8 cellular contexts compared by ENCODE assay signal in genomic region chr9:33161011-33161588, GRCh38. TPM values are rescaled to one million over a fixed set of nuclear protein-coding genes. Genes with fewer than 3 reads are reported as not detected.
DNase-seq lines count a peak whose midpoint lies in the region; ATAC-seq and TF ChIP-seq lines count a peak whose summit lies in the region.

No MANE protein-coding gene starts in this region.

- POLR2A ChIA-PET in activated CD4-positive, alpha-beta memory T cell treated with anti-CD3 and anti-CD28 coated beads, Interleukin-2, amount 10 ng/mL, durations not matched to agents 7 days and 5 days (lab: Charles Lee), result interaction anchor here (1.0 to 12.5 kb wide), 8 partner anchors 10 to 136 kb away, joined by 3 to 115 read pairs (median 9); partner anchors contain the start of genes BAG1, CHMP5, DNAJA1 and SMU1
- POLR2A ChIA-PET in GM10248 (lab: Yijun Ruan, JAX), result interaction anchor here (1.3 to 2.5 kb wide), 3 partner anchors 20 to 136 kb away, joined by 5 to 6 read pairs (median 5); partner anchors contain the start of gene DNAJA1

- no peaks in the 10 kb centered on the region for H3K9me2 ChIP-seq in Loucy (replicated peaks; ENCODE audit: low read depth, low read length)

- peaks cover 87% of the 10 kb centered on the region for H3K4me1 Mint-ChIP-seq in activated CD4-positive, alpha-beta memory T cell treated with anti-CD3 and anti-CD28 coated beads, Interleukin-2, amount 10 ng/mL, durations not matched to agents 7 days and 5 days

- no peaks in the 10 kb centered on the region for H3F3A ChIP-seq in Loucy (ENCODE audit: low read depth)

- H3K9me3 Mint-ChIP-seq in activated CD4-positive, alpha-beta memory T cell treated with anti-CD3 and anti-CD28 coated beads, Interleukin-2, amount 10 ng/mL, durations not matched to agents 7 days and 5 days, result no peaks in the 10 kb centered on the region

- DNase-seq in ELF-1 (ENCODE audit: low read depth, low spot score), result peak; percentile 92
- DNase-seq in activated CD4-positive, alpha-beta memory T cell treated with anti-CD3 and anti-CD28 coated beads, Interleukin-2, amount 10 ng/mL, durations not matched to agents 7 days and 5 days, result peak; percentile 72
- DNase-seq in esophagus muscularis mucosa (ENCODE audit: extremely low spot score), result no peak
- DNase-seq in non-pigmented ciliary epithelial cell (ENCODE audit: low read depth), result peak; percentile 95
- no peak for DNase-seq in GM10248 (ENCODE audit: extremely low spot score)

- H3K27me3 ChIP-seq in Loucy (ENCODE audit: insufficient read depth, low read length, poor library complexity, severe bottlenecking) (no peaks in the 10 kb centered on the region), esophagus muscularis mucosa (no peaks in the 10 kb centered on the region)

- no peaks in the 10 kb centered on the region for H3K36me3 ChIP-seq in Loucy (ENCODE audit: insufficient read depth, low read length)
- H3K36me3 ChIP-seq in esophagus muscularis mucosa, result no peaks in the 10 kb centered on the region

- TF ChIP-seq CTCF in Loucy (conservative IDR thresholded peaks at IDR 0.05; ENCODE audit: low read length), result no peak
- TF ChIP-seq CTCF in esophagus muscularis mucosa (IDR thresholded peaks at IDR 0.05), result no peak
- TF ChIP-seq CTCF in GM10248 (IDR thresholded peaks at IDR 0.05; ENCODE audit: control extremely low read depth, extremely low read depth, low read depth, missing control alignments), result no peak

- intact Hi-C loops in esophagus muscularis mucosa (cut with DNase I), result no loop called here

- no peak for TF ChIP-seq EP300 in esophagus muscularis mucosa (IDR thresholded peaks at IDR 0.05)

- H3K27ac ChIP-seq in esophagus muscularis mucosa (replicated peaks in 1 of 4), result peak overlapping the region; percentile 91 to 97 (median 94)

- H3K79me2 ChIP-seq in Loucy (ENCODE audit: insufficient read depth, low read length), result peaks cover 95% of the 10 kb centered on the region

- H3K4me2 ChIP-seq in Loucy (ENCODE audit: low read depth, low read length, poor library complexity, severe bottlenecking), result peak overlapping the region; percentile 99

- peaks cover 14% of the 10 kb centered on the region for H4K20me1 ChIP-seq in Loucy (ENCODE audit: insufficient read depth, low read length, poor library complexity, severe bottlenecking)

- no peaks in the 10 kb centered on the region for H3K9me3 ChIP-seq in Loucy (ENCODE audit: insufficient read depth, low read depth, low read length)
- H3K9me3 ChIP-seq in esophagus muscularis mucosa, result no peaks in the 10 kb centered on the region

- H3K27ac Mint-ChIP-seq in activated CD4-positive, alpha-beta memory T cell treated with anti-CD3 and anti-CD28 coated beads, Interleukin-2, amount 10 ng/mL, durations not matched to agents 7 days and 5 days, result peak overlapping the region; percentile 91

- H3K36me3 Mint-ChIP-seq in activated CD4-positive, alpha-beta memory T cell treated with anti-CD3 and anti-CD28 coated beads, Interleukin-2, amount 10 ng/mL, durations not matched to agents 7 days and 5 days (ENCODE audit: low read depth), result peaks cover 24% of the 10 kb centered on the region

- CTCF ChIA-PET in activated CD4-positive, alpha-beta memory T cell treated with anti-CD3 and anti-CD28 coated beads, Interleukin-2, amount 10 ng/mL, durations not matched to agents 7 days and 5 days (lab: Charles Lee), result interaction anchor here (0.6 to 2.5 kb wide), 7 partner anchors 10 to 290 kb away, joined by 3 to 7 read pairs (median 6); no protein-coding TSS in a partner anchor
- CTCF ChIA-PET in GM10248 (lab: Yijun Ruan, JAX), result interaction anchor here (0.8 to 7.5 kb wide), 10 partner anchors 10 to 79 kb away, joined by 3 to 52 read pairs (median 4); no protein-coding TSS in a partner anchor

- no peaks in the 10 kb centered on the region for H3K27me3 Mint-ChIP-seq in activated CD4-positive, alpha-beta memory T cell treated with anti-CD3 and anti-CD28 coated beads, Interleukin-2, amount 10 ng/mL, durations not matched to agents 7 days and 5 days

- H3K9ac ChIP-seq in Loucy (ENCODE audit: low read depth, low read length, poor library complexity, severe bottlenecking), result peak overlapping the region; percentile 29

- 43% methylated on average over 6 of the region's 6 CpGs for WGBS in esophagus muscularis mucosa

- peak; percentile 24 for TF ChIP-seq POLR2A in esophagus muscularis mucosa (IDR thresholded peaks at IDR 0.05; ENCODE audit: low read depth)

- H2AFZ ChIP-seq in Loucy (ENCODE audit: low read length), result no peak overlapping the region

- H3K4me1 ChIP-seq in Loucy (ENCODE audit: insufficient read depth, low read length, poor library complexity, severe bottlenecking) (peaks cover 93% of the 10 kb centered on the region), esophagus muscularis mucosa (peaks cover 85 to 100% (median 96%) of the 10 kb centered on the region in 4 donors)

- ATAC-seq in HG03025 (IDR thresholded peaks at IDR 0.05; ENCODE audit: low FRiP score, unreplicated experiment), result no peak
- ATAC-seq in HG02840 (IDR thresholded peaks at IDR 0.05; ENCODE audit: low FRiP score, unreplicated experiment), result no peak

- H3K4me3 ChIP-seq in Loucy (ENCODE audit: low read length, poor library complexity, severe bottlenecking) (peak overlapping the region; percentile 22), esophagus muscularis mucosa (peak overlapping the region in 2 of 4 donors; percentile 1 to 13)

- peak overlapping the region; percentile 65 for H3K4me3 Mint-ChIP-seq in activated CD4-positive, alpha-beta memory T cell treated with anti-CD3 and anti-CD28 coated beads, Interleukin-2, amount 10 ng/mL, durations not matched to agents 7 days and 5 days

RNA-seq across cellular contexts. Expression of gene B4GALT1, which starts 6.0 kb away (rescaled TPM):
- 10 to 100 TPM; 69.2 to 70.8 TPM for total RNA-seq in activated CD4-positive, alpha-beta memory T cell treated with anti-CD3 and anti-CD28 coated beads, Interleukin-2, amount 10 ng/mL, durations not matched to agents 7 days and 5 days
- 10 to 100 TPM; 24.5 to 39.6 (median 37.8) TPM for total RNA-seq in esophagus muscularis mucosa

Comparison
In these comparisons a context has a peak if more than half of its experiments do, and no peak if none do; other contexts are left out.
1. DNase-seq: peak in ELF-1 (single experiment), activated CD4-positive, alpha-beta memory T cell treated with anti-CD3 and anti-CD28 coated beads, Interleukin-2, amount 10 ng/mL, durations not matched to agents 7 days and 5 days (single experiment) and non-pigmented ciliary epithelial cell (single experiment); none in esophagus muscularis mucosa (single experiment) and GM10248 (single experiment).